12 cellular contexts compared by ENCODE assay signal in the genomic region with DNA sequence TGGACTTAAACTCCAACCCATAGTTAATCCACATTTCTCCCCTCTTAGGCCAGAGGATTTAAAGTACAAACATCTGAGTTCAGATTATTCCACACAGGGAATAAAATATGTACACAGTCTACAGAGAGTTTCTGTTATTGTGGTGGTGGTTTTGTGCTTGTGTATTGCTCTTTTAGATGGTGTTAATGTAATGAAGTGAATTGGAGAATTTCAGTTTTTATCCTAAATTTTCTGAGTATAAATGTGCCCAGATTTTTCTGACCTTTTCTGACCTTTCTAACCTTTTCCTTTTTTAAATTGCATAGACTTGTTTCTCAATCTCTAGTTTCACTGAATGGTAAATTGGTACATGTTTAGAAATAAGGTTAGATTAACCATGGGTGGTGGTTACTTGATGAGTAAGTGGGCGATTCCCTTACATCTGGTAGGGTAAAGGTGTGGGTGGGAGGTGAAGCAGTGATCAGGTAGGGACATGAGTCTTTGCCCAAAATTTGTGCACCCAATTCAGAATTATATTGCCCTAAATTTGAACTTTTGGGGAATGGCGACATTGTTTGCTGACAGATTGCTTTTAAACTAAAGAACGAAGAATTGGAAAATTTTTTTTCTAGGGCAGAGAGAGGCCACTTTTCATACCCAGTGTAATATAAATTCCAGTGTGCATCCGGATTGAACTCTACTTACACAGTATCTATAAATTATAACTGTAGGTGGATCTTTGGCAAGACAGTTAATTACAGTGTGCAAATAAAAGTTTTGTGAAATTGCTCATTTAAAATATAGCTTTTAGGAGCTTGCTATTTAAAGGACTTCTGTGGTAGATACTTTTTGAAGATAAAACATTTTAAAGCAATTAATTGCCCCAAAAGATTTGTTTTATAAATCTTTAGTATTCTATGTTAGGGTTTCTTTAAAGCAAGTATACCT.
DNase-seq lines count a peak whose midpoint lies in the region; ATAC-seq and TF ChIP-seq lines count a peak whose summit lies in the region.
"Had no signal": no experiment of that assay in that cellular context is flagged by ENCODE, and none has a peak within 500 bp of the region (broad histone marks: within the 10 kb centered on the region; RNA-seq: fewer than 3 reads in every experiment).

No MANE protein-coding gene starts in this region.

- H3K9me3 Mint-ChIP-seq in stimulated activated naive B cell treated with anti-CD40 and anti-IgM and Interleukin-4, amounts not matched to agents 10 μg/mL and 1 μg/mL and 100 μg/mL, for 72 hours = no peaks in the 10 kb centered on the region
- H3K9me3 Mint-ChIP-seq: WTC11 had no signal

- no peak overlapping the region for H3K27ac Mint-ChIP-seq in stimulated activated naive B cell treated with anti-CD40 and anti-IgM and Interleukin-4, amounts not matched to agents 10 μg/mL and 1 μg/mL and 100 μg/mL, for 72 hours
- H3K27ac Mint-ChIP-seq: WTC11 had no signal

- no peak for TF ChIP-seq CTCF in cardiac muscle cell (IDR thresholded peaks at IDR 0.05; ENCODE audit: low read depth, low read length)
- TF ChIP-seq CTCF in fibroblast of villous mesenchyme (IDR thresholded peaks at IDR 0.05; ENCODE audit: insufficient read depth, low read depth, low read length) = no peak

- H3K9me3 ChIP-seq in cardiac muscle cell (ENCODE audit: low read depth) (no peaks in the 10 kb centered on the region), SK-N-MC (ENCODE audit: low read depth, low read length) (no peaks in the 10 kb centered on the region)
- H3K9me3 ChIP-seq: body of pancreas, vagina had no signal

- no peak for ATAC-seq in stimulated activated naive B cell treated with anti-CD40 and anti-IgM and Interleukin-4, amounts not matched to agents 10 μg/mL and 1 μg/mL and 100 μg/mL, for 72 hours (replicated peaks)

- H3K4me1 Mint-ChIP-seq in stimulated activated naive B cell treated with anti-CD40 and anti-IgM and Interleukin-4, amounts not matched to agents 10 μg/mL and 1 μg/mL and 100 μg/mL, for 72 hours = peaks cover 25 to 41% of the 10 kb centered on the region in 2 donors

- H3K9ac ChIP-seq in SK-N-MC (ENCODE audit: insufficient read length) = no peak overlapping the region
- H3K9ac ChIP-seq: parathyroid adenoma had no signal

- H3K27me3 ChIP-seq in cardiac muscle cell = no peaks in the 10 kb centered on the region
- H3K27me3 ChIP-seq: body of pancreas, vagina had no signal

- H3K36me3 ChIP-seq in cardiac muscle cell = no peaks in the 10 kb centered on the region
- no peaks in the 10 kb centered on the region for H3K36me3 ChIP-seq in SK-N-MC (ENCODE audit: insufficient read depth, low read length)
- H3K36me3 ChIP-seq: vagina had no signal

- no peaks in the 10 kb centered on the region for H3K27me3 Mint-ChIP-seq in stimulated activated naive B cell treated with anti-CD40 and anti-IgM and Interleukin-4, amounts not matched to agents 10 μg/mL and 1 μg/mL and 100 μg/mL, for 72 hours

- H3K4me1 ChIP-seq in cardiac muscle cell (ENCODE audit: low read depth) = peaks cover 59% of the 10 kb centered on the region

- H3K4me3 Mint-ChIP-seq in stimulated activated naive B cell treated with anti-CD40 and anti-IgM and Interleukin-4, amounts not matched to agents 10 μg/mL and 1 μg/mL and 100 μg/mL, for 72 hours = peak overlapping the region; percentile 53 to 73
- H3K4me3 Mint-ChIP-seq: WTC11 had no signal

- H3K4me3 ChIP-seq in cardiac muscle cell = peak overlapping the region; percentile 73
- H3K4me3 ChIP-seq in SK-N-MC = 0 out of 2 replicates have a peak overlapping the region, but pooled peaks have one; percentile 21
- peak overlapping the region; percentile 19 for H3K4me3 ChIP-seq in fibroblast of villous mesenchyme (ENCODE audit: low read depth, low read length)
- H3K4me3 ChIP-seq: body of pancreas, vagina had no signal

- no peaks in the 10 kb centered on the region for H3K36me3 Mint-ChIP-seq in stimulated activated naive B cell treated with anti-CD40 and anti-IgM and Interleukin-4, amounts not matched to agents 10 μg/mL and 1 μg/mL and 100 μg/mL, for 72 hours
- H3K36me3 Mint-ChIP-seq: WTC11 had no signal

- DNase-seq in cardiac muscle cell (ENCODE audit: low read depth in 1 of 2, low spot score in 1 of 2) (no peak), cardiac septum (ENCODE audit: low spot score) (no peak), SK-N-MC (ENCODE audit: low read depth, low spot score) (no peak), fibroblast of villous mesenchyme (ENCODE audit: low read depth) (no peak), NCI-H1092 (lab: John Stamatoyannopoulos, UW) (no peak), KG1 (lab: John Stamatoyannopoulos, UW) (no peak), HEK293T (ENCODE audit: extremely low spot score) (no peak)
- no peak for DNase-seq in stimulated activated naive B cell treated with anti-CD40 and anti-IgM and Interleukin-4, amounts not matched to agents 10 μg/mL and 1 μg/mL and 100 μg/mL, for 72 hours

- CTCF ChIA-PET in HEK293T (lab: Yijun Ruan, JAX) = no interaction called here

- intact Hi-C loops in cardiac septum (cut with DNase I) = loop anchor here (5.0 kb wide), 1 partner anchor 63 kb away; the partner anchor contains the start of gene ST7

- POLR2A ChIA-PET in HEK293T (lab: Yijun Ruan, JAX) = no interaction called here

- H3K27ac ChIP-seq in cardiac muscle cell = peak overlapping the region; percentile 86
- no peak overlapping the region for H3K27ac ChIP-seq in SK-N-MC
- H3K27ac ChIP-seq: body of pancreas, parathyroid adenoma, vagina had no signal

TF ChIP-seq in HEK293T, 16 proteins besides CTCF, POLR2A, EP300 and RAD21:
- TF ChIP-seq CTBP1 (IDR thresholded peaks at IDR 0.05; ENCODE audit: borderline replicate concordance) = no peak
- TF ChIP-seq FOXK2 (IDR thresholded peaks at IDR 0.05) = no peak
- no peak for TF ChIP-seq HDGF (IDR thresholded peaks at IDR 0.05; ENCODE audit: borderline replicate concordance)

Comparison
In these comparisons a context has a peak if more than half of its experiments do, and no peak if none do; other contexts are left out.
1. H3K4me3 ChIP-seq: peak in every context shown above with its lines; median percentile 73 in cardiac muscle cell; 21 in SK-N-MC; 19 in fibroblast of villous mesenchyme.